In genomic region chr21:34986561-34987533, GRCh38 we compare ENCODE assay signal across 1 cellular context.
A peak's percentile ranks its signal among the peaks of the same experiment; 100 is the strongest.
TF ChIP-seq lines count a peak whose summit lies in the region.

No MANE protein-coding gene starts in this region.

TF ChIP-seq in K562, 482 proteins besides CTCF, POLR2A, EP300 and RAD21 (continued from another document):
- TF ChIP-seq MGA (IDR thresholded peaks at IDR 0.05) (peak; percentile 65), SLC30A9 (CRISPR knock-in tag; IDR thresholded peaks at IDR 0.05) (no peak), L3MBTL2 (IDR thresholded peaks at IDR 0.05) (peak; percentile 68), ZKSCAN1 (IDR thresholded peaks at IDR 0.05; ENCODE audit: low read depth, low read length) (peak; percentile 89), KDM1A (IDR thresholded peaks at IDR 0.05) (peak; percentile 94 to 95), PBX2 (CRISPR knock-in tag; IDR thresholded peaks at IDR 0.05; ENCODE audit: low read depth) (0 out of 2 replicates have a peak, but pooled peaks have one; percentile 14), PBX2 (tag; conservative IDR thresholded peaks at IDR 0.05; ENCODE audit: low read depth) (no peak; the same call in 1 of the 2 replicates), CBX2 (IDR thresholded peaks at IDR 0.05; ENCODE audit: insufficient read depth, low read length, poor library complexity, severe bottlenecking) (no peak), FOSL1 (tag; conservative IDR thresholded peaks at IDR 0.05) (0 out of 2 replicates have a peak, but pooled peaks have one; percentile 26), SMAD4 (CRISPR knock-in tag; conservative IDR thresholded peaks at IDR 0.05) (peak; percentile 68), ARID3A (IDR thresholded peaks at IDR 0.05; ENCODE audit: borderline replicate concordance, low read depth, low read length) (0 out of 2 replicates have a peak, but pooled peaks have one; percentile 20), STAT6 (CRISPR knock-in tag; IDR thresholded peaks at IDR 0.05) (0 out of 2 replicates have a peak, but pooled peaks have one; percentile 44), E2F6 (IDR thresholded peaks at IDR 0.05; ENCODE audit: borderline replicate concordance in 1 of 2, extremely low read depth in 1 of 2, insufficient read depth in 1 of 2, insufficient read length in 1 of 2, low read depth in 1 of 2, low read length in 1 of 2, poor library complexity in 1 of 2, severe bottlenecking in 1 of 2) (peak in 1 of 2 experiments; percentile 34), ZBTB49 (CRISPR knock-in tag; IDR thresholded peaks at IDR 0.05; ENCODE audit: borderline replicate concordance) (no peak), RCOR1 (IDR thresholded peaks at IDR 0.05; ENCODE audit: borderline replicate concordance in 1 of 2, low read depth in 2 of 2, low read length in 2 of 2) (peak in 1 of 2 experiments; percentile 74; a peak in 2 of 4 replicates), C11orf30 (IDR thresholded peaks at IDR 0.05; ENCODE audit: low read depth) (peak; percentile 23; the same call in 1 of the 2 replicates), ZNF232 (CRISPR knock-in tag; IDR thresholded peaks at IDR 0.05) (no peak), CBFA2T3 (IDR thresholded peaks at IDR 0.05) (peak; percentile 28; the same call in 1 of the 2 replicates), ZNF592 (IDR thresholded peaks at IDR 0.05) (0 out of 2 replicates have a peak, but pooled peaks have one; percentile 20), NFE2 (IDR thresholded peaks at IDR 0.05; ENCODE audit: low read depth) (peak; percentile 77)
